Comparison of ENCODE assay signal across 9 cellular contexts in genomic region chr11:38460901-38461300, GRCh38.
DNase-seq lines count a peak whose midpoint lies in the region; ATAC-seq and TF ChIP-seq lines count a peak whose summit lies in the region.
"Had no signal": no experiment of that assay in that cellular context is flagged by ENCODE, and none has a peak within 500 bp of the region (broad histone marks: within the 10 kb centered on the region; RNA-seq: fewer than 3 reads in every experiment).

No MANE protein-coding gene starts in this region.

- peak; percentile 86 to 91 for ATAC-seq in right cardiac atrium
- ATAC-seq in upper lobe of right lung = peak; percentile 89
- ATAC-seq: activated T-cell treated with anti-CD3 and anti-CD28 coated beads, Interleukin-2, amount 50 U/mL, for 4 hours had no signal

- intact Hi-C loops in right cardiac atrium (cut with DNase I) = no loop called here
- intact Hi-C loops in upper lobe of right lung (cut with DNase I) = no loop called here

- H3K9me3 ChIP-seq in WERI-Rb-1 (ENCODE audit: severe bottlenecking) (no peaks in the 10 kb centered on the region), right cardiac atrium (ENCODE audit: control insufficient read depth, low read length) (no peaks in the 10 kb centered on the region), upper lobe of right lung (no peaks in the 10 kb centered on the region)

- H3K27me3 ChIP-seq in WERI-Rb-1 (ENCODE audit: insufficient read depth, low read depth, severe bottlenecking) = no peaks in the 10 kb centered on the region
- no peaks in the 10 kb centered on the region for H3K27me3 ChIP-seq in right cardiac atrium (ENCODE audit: control insufficient read depth, insufficient read depth)
- H3K27me3 ChIP-seq in upper lobe of right lung = no peaks in the 10 kb centered on the region

- peak overlapping the region; percentile 27 for H3K27ac ChIP-seq in WERI-Rb-1
- no peak overlapping the region for H3K27ac ChIP-seq in right cardiac atrium (ENCODE audit: low read length)
- no peak overlapping the region for H3K27ac ChIP-seq in upper lobe of right lung

- 33% methylated on average over 2 of the region's 2 CpGs for WGBS in right cardiac atrium

- TF ChIP-seq CTCF in WERI-Rb-1 (IDR thresholded peaks at IDR 0.05; ENCODE audit: low read depth, low read length) (no peak), upper lobe of right lung (IDR thresholded peaks at IDR 0.05) (no peak)

- no peaks in the 10 kb centered on the region for H3K36me3 ChIP-seq in WERI-Rb-1
- H3K36me3 ChIP-seq in upper lobe of right lung = no peaks in the 10 kb centered on the region

- H3K4me3 ChIP-seq in WERI-Rb-1 (ENCODE audit: low read depth, low read length) (no peak overlapping the region), right cardiac atrium (ENCODE audit: low read length) (no peak overlapping the region), upper lobe of right lung (no peak overlapping the region)

- DNase-seq in NCI-H2171 treated with DMSO at 0.1 percent for 48 hours (lab: John Stamatoyannopoulos, UW) (peak; percentile 2), NCI-H2171 (lab: John Stamatoyannopoulos, UW) (no peak), WERI-Rb-1 (peak; percentile 16), right cardiac atrium (peak; percentile 52 to 78 (median 61)), upper lobe of right lung (peak; percentile 63), hypothalamus (lab: John Stamatoyannopoulos, UW) (no peak)
- no peak for DNase-seq in activated CD4-positive, alpha-beta T cell treated with anti-CD3 and anti-CD28 coated beads for 4 hours
- no peak for DNase-seq in effector CD4-positive, alpha-beta T cell
- DNase-seq: activated T-cell treated with anti-CD3 and anti-CD28 coated beads, Interleukin-2, amount 50 U/mL, for 4 hours had no signal

- H3K4me1 ChIP-seq in right cardiac atrium (ENCODE audit: control insufficient read depth, insufficient read depth, low read length) (no peaks in the 10 kb centered on the region), upper lobe of right lung (peaks cover 14% of the 10 kb centered on the region)

Comparison
In these comparisons a context has a peak if more than half of its experiments do, and no peak if none do; other contexts are left out.
1. DNase-seq: peak in NCI-H2171 treated with DMSO at 0.1 percent for 48 hours (single experiment), WERI-Rb-1 (single experiment), right cardiac atrium (3 of 3) and upper lobe of right lung (single experiment); none in NCI-H2171 (single experiment), activated CD4-positive, alpha-beta T cell treated with anti-CD3 and anti-CD28 coated beads for 4 hours (0 of 2), effector CD4-positive, alpha-beta T cell (single experiment) and hypothalamus (0 of 51).